11 cellular contexts compared by ENCODE assay signal in genomic region chr7:39592586-39592985, GRCh38. TPM values are rescaled to one million over a fixed set of nuclear protein-coding genes. Genes with fewer than 3 reads are reported as not detected.
A peak's percentile ranks its signal among the peaks of the same experiment; 100 is the strongest.
DNase-seq lines count a peak whose midpoint lies in the region; ATAC-seq, FAIRE-seq and TF ChIP-seq lines count a peak whose summit lies in the region.
"Had no signal": no experiment of that assay in that cellular context is flagged by ENCODE, and none has a peak within 500 bp of the region (broad histone marks: within the 10 kb centered on the region; RNA-seq: fewer than 3 reads in every experiment).

No MANE protein-coding gene starts in this region.

- H3K9me3 Mint-ChIP-seq in CD8-positive, alpha-beta T cell: no peaks in the 10 kb centered on the region
- no peaks in the 10 kb centered on the region for H3K9me3 Mint-ChIP-seq in activated naive CD8-positive, alpha-beta T cell treated with anti-CD3 and anti-CD28 coated beads, Interleukin-2, amount 50 U/mL, for 24 hours

- no peak for TF ChIP-seq CTCF in CD8-positive, alpha-beta T cell (IDR thresholded peaks at IDR 0.05)
- no peak for TF ChIP-seq CTCF in keratinocyte (optimal IDR thresholded peaks at IDR 0.05 in 1 of 3, IDR thresholded peaks at IDR 0.05 in 1 of 3, conservative IDR thresholded peaks at IDR 0.05 in 1 of 3; ENCODE audit: extremely low read depth in 1 of 3, insufficient read depth in 2 of 3, low read length in 3 of 3)
- TF ChIP-seq CTCF in thyroid gland (IDR thresholded peaks at IDR 0.05): no peak

- H3K4me3 ChIP-seq in CD8-positive, alpha-beta T cell (ENCODE audit: low read depth, low read length): no peak overlapping the region
- H3K4me3 ChIP-seq in keratinocyte (ENCODE audit: control insufficient read depth in 2 of 3, extremely low read depth in 1 of 3, insufficient read depth in 2 of 3, low read depth in 1 of 3, low read length in 3 of 3): peak overlapping the region in 1 of 3 experiments; percentile 11
- H3K4me3 ChIP-seq in thyroid gland (replicated peaks in 1 of 3): no peak overlapping the region
- H3K4me3 ChIP-seq: cardiac muscle cell had no signal

- no peak overlapping the region for H3K4me3 Mint-ChIP-seq in CD8-positive, alpha-beta T cell
- H3K4me3 Mint-ChIP-seq in activated naive CD8-positive, alpha-beta T cell treated with anti-CD3 and anti-CD28 coated beads, Interleukin-2, amount 50 U/mL, for 24 hours: peak overlapping the region; percentile 35

- peak overlapping the region; percentile 35 for H3K4me2 ChIP-seq in keratinocyte (ENCODE audit: control insufficient read depth, extremely low read depth, insufficient read depth, low read depth, low read length)

- H3K9me1 ChIP-seq in keratinocyte (ENCODE audit: control insufficient read depth, extremely low read depth, insufficient read depth, low read length): no peaks in the 10 kb centered on the region

- H4K20me1 ChIP-seq in keratinocyte (ENCODE audit: control insufficient read depth, extremely low read depth, insufficient read depth, low read length): no peaks in the 10 kb centered on the region

- FAIRE-seq in keratinocyte (lab: Jason Lieb, UNC): no peak

- H3K9me3 ChIP-seq in CD8-positive, alpha-beta T cell (ENCODE audit: low read length): no peaks in the 10 kb centered on the region
- H3K9me3 ChIP-seq in keratinocyte (ENCODE audit: control insufficient read depth, low read depth, low read length) (no peaks in the 10 kb centered on the region), thyroid gland (no peaks in the 10 kb centered on the region)

- H3K36me3 Mint-ChIP-seq in CD8-positive, alpha-beta T cell: no peaks in the 10 kb centered on the region
- no peaks in the 10 kb centered on the region for H3K36me3 Mint-ChIP-seq in activated naive CD8-positive, alpha-beta T cell treated with anti-CD3 and anti-CD28 coated beads, Interleukin-2, amount 50 U/mL, for 24 hours (ENCODE audit: low read depth)

- peaks cover 10% of the 10 kb centered on the region for H3K4me1 ChIP-seq in CD8-positive, alpha-beta T cell (ENCODE audit: insufficient read depth, low read length)
- H3K4me1 ChIP-seq in keratinocyte (ENCODE audit: control insufficient read depth, extremely low read depth, insufficient read depth, low read length): peaks cover 17% of the 10 kb centered on the region
- no peaks in the 10 kb centered on the region for H3K4me1 ChIP-seq in thyroid gland

- H3K4me1 Mint-ChIP-seq in CD8-positive, alpha-beta T cell (ENCODE audit: low read depth): peaks cover 22% of the 10 kb centered on the region
- peaks cover 49% of the 10 kb centered on the region for H3K4me1 Mint-ChIP-seq in activated naive CD8-positive, alpha-beta T cell treated with anti-CD3 and anti-CD28 coated beads, Interleukin-2, amount 50 U/mL, for 24 hours

- no peaks in the 10 kb centered on the region for H3K79me2 ChIP-seq in keratinocyte (ENCODE audit: control insufficient read depth, insufficient read depth, low read length)

- H3K27ac Mint-ChIP-seq in CD8-positive, alpha-beta T cell: peak overlapping the region; percentile 55
- H3K27ac Mint-ChIP-seq in activated naive CD8-positive, alpha-beta T cell treated with anti-CD3 and anti-CD28 coated beads, Interleukin-2, amount 50 U/mL, for 24 hours: peak overlapping the region; percentile 83

- intact Hi-C loops in CD8-positive, alpha-beta T cell (cut with DNase I, micrococcal nuclease): loop anchor here in 1 of 2 experiments (2.0 kb wide), 1 partner anchor 16 kb away; no protein-coding TSS in a partner anchor
- intact Hi-C loops in thyroid gland (cut with DNase I): no loop called here

- 27 to 42% methylated on average over 2 of the region's 2 CpGs for WGBS in thyroid gland, 2 donors

- dilution Hi-C loops in keratinocyte (cut with MboI; ENCODE audit: extremely low pct_ligation_motif_present, low sequenced_read_pairs): no loop called here

- no peak for DNase-seq in CD8-positive, alpha-beta T cell
- no peak for DNase-seq in activated naive CD8-positive, alpha-beta T cell treated with anti-CD3 and anti-CD28 coated beads, Interleukin-2, amount 50 U/mL, for 24 hours
- DNase-seq in keratinocyte (ENCODE audit: low read depth, low spot score): no peak
- no peak for DNase-seq in DMS79 treated with DMSO at 0.1 percent for 48 hours (lab: John Stamatoyannopoulos, UW)
- no peak for DNase-seq in thyroid gland
- no peak for DNase-seq in hypothalamus (lab: John Stamatoyannopoulos, UW)
- DNase-seq: DMS 273 treated with DMSO at 0.1 percent for 48 hours, NCI-H524 had no signal

- no peaks in the 10 kb centered on the region for H3K36me3 ChIP-seq in CD8-positive, alpha-beta T cell (ENCODE audit: insufficient read depth, low read length)
- no peaks in the 10 kb centered on the region for H3K36me3 ChIP-seq in keratinocyte (ENCODE audit: control insufficient read depth in 2 of 2, extremely low read depth in 1 of 2, insufficient read depth in 2 of 2, low read length in 2 of 2)
- H3K36me3 ChIP-seq in thyroid gland: no peaks in the 10 kb centered on the region
- H3K36me3 ChIP-seq: cardiac muscle cell had no signal

- H2AFZ ChIP-seq in keratinocyte (ENCODE audit: control insufficient read depth, low read length): peak overlapping the region; percentile 5

- no peaks in the 10 kb centered on the region for H3K27me3 Mint-ChIP-seq in CD8-positive, alpha-beta T cell (ENCODE audit: low read depth)
- peaks cover 2% of the 10 kb centered on the region for H3K27me3 Mint-ChIP-seq in activated naive CD8-positive, alpha-beta T cell treated with anti-CD3 and anti-CD28 coated beads, Interleukin-2, amount 50 U/mL, for 24 hours

- H3K27ac ChIP-seq in CD8-positive, alpha-beta T cell (ENCODE audit: low read depth, low read length): no peak overlapping the region
- peak overlapping the region; percentile 43 for H3K27ac ChIP-seq in keratinocyte (ENCODE audit: control insufficient read depth, insufficient read depth, low read length)
- no peak overlapping the region for H3K27ac ChIP-seq in thyroid gland
- H3K27ac ChIP-seq: cardiac muscle cell had no signal

- CTCF ChIA-PET in CD8-positive, alpha-beta T cell (lab: Charles Lee): interaction anchor here (1.5 to 4.7 kb wide), 2 partner anchors 12 to 150 kb away, joined by 4 to 28 read pairs; no protein-coding TSS in a partner anchor

- no peak overlapping the region for H3K9ac ChIP-seq in keratinocyte (ENCODE audit: control insufficient read depth, extremely low read depth, insufficient read depth, low read length)

- TF ChIP-seq POLR2A in GM18505 (IDR thresholded peaks at IDR 0.05; ENCODE audit: borderline replicate concordance, extremely low read depth, insufficient read depth, insufficient read length) (no peak), thyroid gland (IDR thresholded peaks at IDR 0.05) (no peak)

- peak; percentile 54 for ATAC-seq in CD8-positive, alpha-beta T cell
- ATAC-seq in HG03442 (IDR thresholded peaks at IDR 0.05; ENCODE audit: unreplicated experiment): peak; percentile 33
- ATAC-seq in activated naive CD8-positive, alpha-beta T cell treated with anti-CD3 and anti-CD28 coated beads, Interleukin-2, amount 50 U/mL, for 24 hours: peak; percentile 67
- ATAC-seq in GM18505 (IDR thresholded peaks at IDR 0.05; ENCODE audit: unreplicated experiment): no peak

- no peaks in the 10 kb centered on the region for H3K27me3 ChIP-seq in CD8-positive, alpha-beta T cell (ENCODE audit: insufficient read depth, low read length)
- H3K27me3 ChIP-seq in keratinocyte (ENCODE audit: control insufficient read depth, extremely low read depth, insufficient read depth, low read length) (no peaks in the 10 kb centered on the region), thyroid gland (no peaks in the 10 kb centered on the region)
- H3K27me3 ChIP-seq: cardiac muscle cell had no signal

- POLR2A ChIA-PET in CD8-positive, alpha-beta T cell (lab: Charles Lee): interaction anchor here (1.1 to 1.5 kb wide), 2 partner anchors 24 to 140 kb away, joined by 3 to 5 read pairs; no protein-coding TSS in a partner anchor

RNA-seq across cellular contexts. Expression of gene YAE1, which starts 26.4 kb away (rescaled TPM):
- total RNA-seq in CD8-positive, alpha-beta T cell: 1 to 10 TPM; 5.2 to 8.8 TPM
- 21.7 to 43.7 TPM (median 23.0 TPM) in 3 replicates for polyA plus RNA-seq in keratinocyte
- polyA plus RNA-seq in keratinocyte (2011; ENCODE audit: low read depth): 12.4 TPM
- polyA plus RNA-seq in keratinocyte (2011; cell fraction: cytosol; rRNA removed): 19.5 and 35.7 TPM in 2 replicates
- polyA plus RNA-seq in keratinocyte (2011; cell fraction: nucleus; rRNA removed): 19.2 and 24.1 TPM in 2 replicates
- 12.8 and 20.3 TPM in 2 replicates for polyA plus RNA-seq in keratinocyte (2012; ENCODE audit: low replicate concordance)
- 2.2 to 15.9 TPM (median 4.4 TPM) in 3 replicates for polyA minus RNA-seq in keratinocyte
- 15.5 TPM for polyA minus RNA-seq in keratinocyte (2011; cell fraction: cytosol; rRNA and poly(A)+ RNA removed)
- 9.0 and 15.5 TPM in 2 replicates for polyA minus RNA-seq in keratinocyte (2011; cell fraction: nucleus; rRNA and poly(A)+ RNA removed)
- 10 to 100 TPM; 27.1 to 59.4 (median 33.6) TPM for total RNA-seq in thyroid gland

RNA-seq across cellular contexts. Expression of gene RALA, which starts 30.8 kb away (rescaled TPM):
- total RNA-seq in CD8-positive, alpha-beta T cell: 10 to 100 TPM; 35.5 to 37.5 TPM
- polyA plus RNA-seq in keratinocyte: 40.5 to 64.6 TPM (median 44.2 TPM) in 3 replicates
- polyA plus RNA-seq in keratinocyte (2011; ENCODE audit: low read depth): 143 TPM
- 44.0 and 74.3 TPM in 2 replicates for polyA plus RNA-seq in keratinocyte (2011; cell fraction: cytosol; rRNA removed)
- 30.9 and 38.6 TPM in 2 replicates for polyA plus RNA-seq in keratinocyte (2011; cell fraction: nucleus; rRNA removed)
- 37.1 and 66.7 TPM in 2 replicates for polyA plus RNA-seq in keratinocyte (2012; ENCODE audit: low replicate concordance)
- 30.9 to 60.7 TPM (median 30.9 TPM) in 3 replicates for polyA minus RNA-seq in keratinocyte
- 71.0 TPM for polyA minus RNA-seq in keratinocyte (2011; cell fraction: cytosol; rRNA and poly(A)+ RNA removed)
- 30.6 and 42.5 TPM in 2 replicates for polyA minus RNA-seq in keratinocyte (2011; cell fraction: nucleus; rRNA and poly(A)+ RNA removed)
- 10 to 100 TPM; 18.3 to 29.7 (median 20.0) TPM for total RNA-seq in thyroid gland
